Comparison of ENCODE assay signal across 11 cellular contexts in genomic region chr1:25610822-25611630, GRCh38. TPM values are rescaled to one million over a fixed set of nuclear protein-coding genes. Genes with fewer than 3 reads are reported as not detected.
DNase-seq lines count a peak whose midpoint lies in the region; TF ChIP-seq lines count a peak whose summit lies in the region.
"Had no signal": no experiment of that assay in that cellular context is flagged by ENCODE, and none has a peak within 500 bp of the region (broad histone marks: within the 10 kb centered on the region; RNA-seq: fewer than 3 reads in every experiment).

No MANE protein-coding gene starts in this region.

- no peak overlapping the region for H3K4me2 ChIP-seq in fibroblast of lung (ENCODE audit: extremely low read depth, insufficient read depth, low read length)

- H3K27ac Mint-ChIP-seq in nephron progenitor cell: no peak overlapping the region

- H3K27ac ChIP-seq in fibroblast of lung (ENCODE audit: insufficient read depth, low read length): no peak overlapping the region
- H3K27ac ChIP-seq: SJSA1 had no signal

- DNase-seq in BJ (ENCODE audit: low read depth) (no peak), RKO (ENCODE audit: low spot score) (peak; percentile 51), fibroblast of lung (ENCODE audit: low read depth in 2 of 2) (peak in 1 of 2 donors; percentile 55), nephron progenitor cell (no peak), amniotic stem cell (lab: John Stamatoyannopoulos, UW) (no peak), epidermal melanocyte (ENCODE audit: insufficient read length, low spot score) (no peak), anterior cingulate cortex (lab: John Stamatoyannopoulos, UW) (no peak)
- DNase-seq: DMS79, NCI-H1417 had no signal

- H3K27me3 ChIP-seq in BJ (ENCODE audit: control insufficient read depth, insufficient read depth, low read length) (peaks cover 29% of the 10 kb centered on the region), fibroblast of lung (ENCODE audit: control insufficient read depth, insufficient read depth, low read length) (peaks cover 38% of the 10 kb centered on the region)

- TF ChIP-seq CTCF in BJ (IDR thresholded peaks at IDR 0.05; ENCODE audit: insufficient read depth, low read depth, low read length) (peak; percentile 43), GM12873 (IDR thresholded peaks at IDR 0.05; ENCODE audit: insufficient read depth, low read depth, low read length, missing control alignments) (peak; percentile 40), fibroblast of lung (conservative IDR thresholded peaks at IDR 0.05 in 1 of 2, IDR thresholded peaks at IDR 0.05 in 1 of 2; ENCODE audit: low read depth in 1 of 2, low read length in 2 of 2) (peak; percentile 38 to 54), nephron progenitor cell (IDR thresholded peaks at IDR 0.05) (no peak)

- no peaks in the 10 kb centered on the region for H3K9me3 ChIP-seq in fibroblast of lung (ENCODE audit: control insufficient read depth, insufficient read depth, low read depth, low read length)
- H3K9me3 ChIP-seq: SJSA1 had no signal

- H3K9me3 Mint-ChIP-seq in nephron progenitor cell: no peaks in the 10 kb centered on the region

- no peak overlapping the region for H3K9ac ChIP-seq in fibroblast of lung (ENCODE audit: insufficient read depth, low read length)

- no peaks in the 10 kb centered on the region for H3K79me2 ChIP-seq in fibroblast of lung (ENCODE audit: control insufficient read depth, insufficient read depth, low read length)

- H3K36me3 Mint-ChIP-seq in nephron progenitor cell (ENCODE audit: low read depth): no peaks in the 10 kb centered on the region

- POLR2A ChIA-PET in BJ (lab: Charles Lee): no interaction called here

- H3K4me1 ChIP-seq in fibroblast of lung (ENCODE audit: control insufficient read depth, extremely low read depth, insufficient read depth, low read length): no peaks in the 10 kb centered on the region

- CTCF ChIA-PET in BJ (lab: Yijun Ruan, JAX): interaction anchor here (1.3 to 7.9 kb wide), 4 partner anchors 165 to 199 kb away, joined by 3 to 125 read pairs (median 12); partner anchors contain the start of gene SELENON

- H3K4me3 ChIP-seq in BJ (ENCODE audit: low read depth, low read length): no peak overlapping the region
- no peak overlapping the region for H3K4me3 ChIP-seq in fibroblast of lung (replicated peaks in 1 of 4; ENCODE audit: control extremely low read depth in 1 of 4, insufficient read depth in 1 of 4, low read depth in 3 of 4, low read length in 4 of 4)
- H3K4me3 ChIP-seq: SJSA1 had no signal

- H3K4me1 Mint-ChIP-seq in nephron progenitor cell: peaks cover 15% of the 10 kb centered on the region

- H3K36me3 ChIP-seq in BJ (ENCODE audit: control insufficient read depth, insufficient read depth, low read length): no peaks in the 10 kb centered on the region
- H3K36me3 ChIP-seq in fibroblast of lung (ENCODE audit: control insufficient read depth, insufficient read depth, low read length): no peaks in the 10 kb centered on the region
- H3K36me3 ChIP-seq: SJSA1 had no signal

- no peak overlapping the region for H3K4me3 Mint-ChIP-seq in nephron progenitor cell

- no peaks in the 10 kb centered on the region for H4K20me1 ChIP-seq in fibroblast of lung (ENCODE audit: control insufficient read depth, extremely low read depth, insufficient read depth, low read length)

- peaks cover 86% of the 10 kb centered on the region for H3K27me3 Mint-ChIP-seq in nephron progenitor cell (ENCODE audit: low read depth, poor library complexity)

- H2AFZ ChIP-seq in fibroblast of lung (ENCODE audit: low read length): no peak overlapping the region

RNA-seq across cellular contexts. Expression of gene MAN1C1, which starts 5.6 kb away (rescaled TPM):
- polyA plus RNA-seq in BJ (2011; rRNA removed) (0.98 and 1.1 TPM in 2 replicates), fibroblast of lung (10.4 and 51.4 TPM in 2 replicates)
- 0.14 and 0.93 TPM in 2 replicates for polyA minus RNA-seq in BJ (2011; rRNA and poly(A)+ RNA removed)
- 14.6 and 17.7 TPM in 2 replicates for total RNA-seq in fibroblast of lung
- polyA plus RNA-seq in fibroblast of lung (2012): 7.5 and 52.0 TPM in 2 replicates
- polyA minus RNA-seq in fibroblast of lung (ENCODE audit: low replicate concordance): 13.1 and 106 TPM in 2 replicates
- total RNA-seq: SJSA1 had no signal
